Comparison of ENCODE assay signal across 9 cellular contexts in genomic region chr16:46790599-46791270, GRCh38. TPM values are rescaled to one million over a fixed set of nuclear protein-coding genes. Genes with fewer than 3 reads are reported as not detected.
DNase-seq lines count a peak whose midpoint lies in the region; ATAC-seq and TF ChIP-seq lines count a peak whose summit lies in the region.
"Had no signal": no experiment of that assay in that cellular context is flagged by ENCODE, and none has a peak within 500 bp of the region (broad histone marks: within the 10 kb centered on the region; RNA-seq: fewer than 3 reads in every experiment).

No MANE protein-coding gene starts in this region.

- peaks cover 17 to 25% (median 19%) of the 10 kb centered on the region in 3 donors for H3K4me1 Mint-ChIP-seq in CD8-positive, alpha-beta memory T cell
- no peaks in the 10 kb centered on the region for H3K4me1 Mint-ChIP-seq in nephron

- no peak overlapping the region for H3K27ac ChIP-seq in CD8-positive, alpha-beta memory T cell (ENCODE audit: low read depth, low read length)
- H3K27ac ChIP-seq in HUES64 (ENCODE audit: low read depth, low read length) = peak overlapping the region; percentile 77

- H3K27ac Mint-ChIP-seq in CD8-positive, alpha-beta memory T cell = peak overlapping the region in 6 of 8 donors; percentile 11 to 76 (median 55)
- H3K27ac Mint-ChIP-seq in nephron = peak overlapping the region in 2 of 3 experiments; percentile 36 to 45

- WGBS in HUES64 = 90% methylated on average over 8 of the region's 8 CpGs

- H3K4me3 Mint-ChIP-seq in CD8-positive, alpha-beta memory T cell = peak overlapping the region; percentile 55 to 91 (median 83)
- H3K4me3 Mint-ChIP-seq in nephron = peak overlapping the region; percentile 76 to 83 (median 78)

- no peaks in the 10 kb centered on the region for H3K27me3 Mint-ChIP-seq in CD8-positive, alpha-beta memory T cell
- H3K27me3 Mint-ChIP-seq in nephron (ENCODE audit: low read depth) = no peaks in the 10 kb centered on the region

- H3K27me3 ChIP-seq in CD8-positive, alpha-beta memory T cell (ENCODE audit: insufficient read depth, low read length, poor library complexity, severe bottlenecking) = no peaks in the 10 kb centered on the region
- no peaks in the 10 kb centered on the region for H3K27me3 ChIP-seq in HUES64 (ENCODE audit: insufficient read depth, low read length)

- ATAC-seq in GM21529 (IDR thresholded peaks at IDR 0.05; ENCODE audit: unreplicated experiment) = no peak

- POLR2A ChIA-PET in CD8-positive, alpha-beta memory T cell (lab: Charles Lee) = interaction anchor here (1.2 kb wide), 1 partner anchor 41 kb away, joined by 4 read pairs; the partner anchor contains the start of gene C16orf87

- no peaks in the 10 kb centered on the region for H3K36me3 ChIP-seq in CD8-positive, alpha-beta memory T cell (ENCODE audit: insufficient read depth, low read length)
- H3K36me3 ChIP-seq in HUES64 (ENCODE audit: insufficient read depth, low read length) = no peaks in the 10 kb centered on the region

- peaks cover 4% of the 10 kb centered on the region for H3K4me1 ChIP-seq in CD8-positive, alpha-beta memory T cell (ENCODE audit: insufficient read depth, low read length)
- H3K4me1 ChIP-seq in HUES64 (ENCODE audit: insufficient read depth, low read length) = peaks cover 24% of the 10 kb centered on the region

- H3K9me3 ChIP-seq in CD8-positive, alpha-beta memory T cell (ENCODE audit: low read length) = no peaks in the 10 kb centered on the region
- H3K9me3 ChIP-seq in HUES64 (ENCODE audit: insufficient read depth, low read depth, low read length) = peaks cover 18% of the 10 kb centered on the region; the same call in 1 of the 2 replicates

- CTCF ChIA-PET in CD8-positive, alpha-beta memory T cell (lab: Charles Lee) = interaction anchor here (1.8 kb wide), 1 partner anchor 10 kb away, joined by 8 read pairs; no protein-coding TSS in a partner anchor

- no peak for DNase-seq in CD8-positive, alpha-beta memory T cell
- peak; percentile 9 for DNase-seq in cerebellar cortex (ENCODE audit: low spot score)
- no peak for DNase-seq in nucleus accumbens (lab: John Stamatoyannopoulos, UW)
- no peak for DNase-seq in NCI-H2196 treated with DMSO at 0.1 percent for 48 hours (lab: John Stamatoyannopoulos, UW; ENCODE audit: unreplicated experiment)
- no peak for DNase-seq in RPMI8226

- H3K9me3 Mint-ChIP-seq in CD8-positive, alpha-beta memory T cell = peaks cover 17 to 23% (median 17%) of the 10 kb centered on the region in 5 donors
- H3K9me3 Mint-ChIP-seq in nephron = peaks cover 48% of the 10 kb centered on the region

- peak overlapping the region; percentile 93 for H3K9ac ChIP-seq in HUES64 (ENCODE audit: low read depth, low read length)

- TF ChIP-seq CTCF in nephron (IDR thresholded peaks at IDR 0.05; ENCODE audit: unreplicated experiment in 3 of 3) = no peak

- H3K4me3 ChIP-seq in CD8-positive, alpha-beta memory T cell (ENCODE audit: low read length) = peak overlapping the region; percentile 69
- peak overlapping the region; percentile 84 for H3K4me3 ChIP-seq in HUES64 (ENCODE audit: low read length)

- peaks cover 4 to 33% (median 8%) of the 10 kb centered on the region in 3 donors for H3K36me3 Mint-ChIP-seq in CD8-positive, alpha-beta memory T cell
- H3K36me3 Mint-ChIP-seq in nephron (ENCODE audit: low read depth) = peaks cover 41% of the 10 kb centered on the region

RNA-seq across cellular contexts. Expression of gene C16orf87, which starts 40.2 kb away (rescaled TPM):
- total RNA-seq in CD8-positive, alpha-beta memory T cell = 10 to 100 TPM; 22.6 to 22.8 TPM
- 9.1 TPM for polyA plus RNA-seq in CD8-positive, alpha-beta memory T cell
- 14.6 TPM for polyA plus RNA-seq in HUES64 (2013, experiment 1 of 2)
- polyA plus RNA-seq in HUES64 (2013, experiment 2 of 2) = 18.6 TPM

RNA-seq across cellular contexts. Expression of gene MYLK3, which starts 42.6 kb away (rescaled TPM):
- under 1 TPM; 0.20 to 0.47 TPM for total RNA-seq in CD8-positive, alpha-beta memory T cell
- not detected for polyA plus RNA-seq in CD8-positive, alpha-beta memory T cell
- polyA plus RNA-seq in HUES64 (2013, experiment 1 of 2) = 0.30 TPM
- 0.19 TPM for polyA plus RNA-seq in HUES64 (2013, experiment 2 of 2)
- total RNA-seq: RPMI7951 had no signal
